In the genomic region with DNA sequence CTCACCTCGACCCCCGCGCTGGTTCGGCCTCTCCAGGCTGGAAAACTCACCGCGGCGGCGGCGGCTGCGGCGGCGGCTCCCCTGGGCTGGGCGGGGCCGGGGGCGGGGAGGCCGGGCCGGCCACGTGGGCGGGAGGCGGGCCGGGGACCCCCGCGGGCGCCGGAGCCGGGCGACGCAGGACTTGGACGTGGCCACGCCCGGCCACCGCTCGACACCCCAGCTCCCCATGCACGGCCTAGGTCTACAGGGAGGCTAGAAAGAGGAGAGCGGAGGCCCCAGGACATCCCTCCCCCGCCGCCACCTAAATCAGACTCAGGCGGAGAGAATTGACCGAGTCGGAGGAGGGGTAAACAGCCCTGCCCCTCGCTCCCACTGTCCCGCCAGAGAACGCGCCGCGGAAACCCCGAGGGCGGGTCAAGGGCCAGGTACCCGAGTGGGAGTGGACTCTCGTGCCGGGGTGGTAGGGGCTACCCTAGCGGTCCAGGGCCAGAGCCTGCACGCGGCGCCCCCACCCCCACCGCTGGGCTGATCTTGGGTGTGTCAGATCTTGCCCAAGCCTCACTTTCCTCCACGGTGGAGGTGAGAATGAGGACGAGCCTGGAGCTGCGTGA, we compare ENCODE assay signal across 9 cellular contexts. TPM values are rescaled to one million over a fixed set of nuclear protein-coding genes. Genes with fewer than 3 reads are reported as not detected.
DNase-seq lines count a peak whose midpoint lies in the region; ATAC-seq and TF ChIP-seq lines count a peak whose summit lies in the region.
"Had no signal": no experiment of that assay in that cellular context is flagged by ENCODE, and none has a peak within 500 bp of the region (broad histone marks: within the 10 kb centered on the region; RNA-seq: fewer than 3 reads in every experiment).

No MANE protein-coding gene starts in this region.

- H3K4me3 Mint-ChIP-seq in brain = peak overlapping the region; percentile 79 to 92 (median 85)
- peak overlapping the region; percentile 75 to 79 for H3K4me3 Mint-ChIP-seq in stimulated activated naive B cell treated with anti-CD40 and anti-IgM and Interleukin-4, amounts not matched to agents 10 μg/mL and 1 μg/mL and 100 μg/mL, for 72 hours

- peaks cover 21% of the 10 kb centered on the region for H3K4me1 Mint-ChIP-seq in brain
- H3K4me1 Mint-ChIP-seq in stimulated activated naive B cell treated with anti-CD40 and anti-IgM and Interleukin-4, amounts not matched to agents 10 μg/mL and 1 μg/mL and 100 μg/mL, for 72 hours = peaks cover 18 to 20% of the 10 kb centered on the region in 2 donors

- H3K27me3 Mint-ChIP-seq in brain = peaks cover 51% of the 10 kb centered on the region
- peaks cover 38 to 61% of the 10 kb centered on the region in 2 donors for H3K27me3 Mint-ChIP-seq in stimulated activated naive B cell treated with anti-CD40 and anti-IgM and Interleukin-4, amounts not matched to agents 10 μg/mL and 1 μg/mL and 100 μg/mL, for 72 hours

- no peak overlapping the region for H3K27ac Mint-ChIP-seq in brain
- H3K27ac Mint-ChIP-seq in stimulated activated naive B cell treated with anti-CD40 and anti-IgM and Interleukin-4, amounts not matched to agents 10 μg/mL and 1 μg/mL and 100 μg/mL, for 72 hours = no peak overlapping the region
- H3K27ac Mint-ChIP-seq: CD4-positive, CD25-positive, alpha-beta regulatory T cell had no signal

- no peaks in the 10 kb centered on the region for H3K9me3 Mint-ChIP-seq in brain
- H3K9me3 Mint-ChIP-seq in stimulated activated naive B cell treated with anti-CD40 and anti-IgM and Interleukin-4, amounts not matched to agents 10 μg/mL and 1 μg/mL and 100 μg/mL, for 72 hours = no peaks in the 10 kb centered on the region

- no peak for TF ChIP-seq CTCF in brain (conservative IDR thresholded peaks at IDR 0.05)

- H3K36me3 Mint-ChIP-seq in brain = no peaks in the 10 kb centered on the region
- H3K36me3 Mint-ChIP-seq in stimulated activated naive B cell treated with anti-CD40 and anti-IgM and Interleukin-4, amounts not matched to agents 10 μg/mL and 1 μg/mL and 100 μg/mL, for 72 hours = no peaks in the 10 kb centered on the region
- H3K36me3 Mint-ChIP-seq: CD4-positive, CD25-positive, alpha-beta regulatory T cell had no signal

- ATAC-seq in stimulated activated naive B cell treated with anti-CD40 and anti-IgM and Interleukin-4, amounts not matched to agents 10 μg/mL and 1 μg/mL and 100 μg/mL, for 72 hours (replicated peaks) = peak; percentile 22 to 31
- ATAC-seq in GM18873 (IDR thresholded peaks at IDR 0.05; ENCODE audit: low FRiP score, unreplicated experiment) = no peak

- DNase-seq in NCI-H1417 (lab: John Stamatoyannopoulos, UW) = peak; percentile 52 to 64 (median 64)
- DNase-seq in NCI-H1417 treated with DMSO at 0.1 percent for 48 hours (lab: John Stamatoyannopoulos, UW) = no peak
- DNase-seq in NCI-H1930 (lab: John Stamatoyannopoulos, UW) = peak; percentile 9 to 22
- peak; percentile 61 for DNase-seq in kidney tubule cell (ENCODE audit: low spot score)
- DNase-seq in stimulated activated naive B cell treated with anti-CD40 and anti-IgM and Interleukin-4, amounts not matched to agents 10 μg/mL and 1 μg/mL and 100 μg/mL, for 72 hours = peak; percentile 5
- no peak for DNase-seq in NCI-H1105 treated with DMSO at 0.1 percent for 48 hours (lab: John Stamatoyannopoulos, UW)
- DNase-seq: CD4-positive, CD25-positive, alpha-beta regulatory T cell had no signal

RNA-seq across cellular contexts. Expression of a gene that starts 18.9 kb away (rescaled TPM):
- polyA plus RNA-seq in brain (ENCODE audit: insufficient read depth, low read depth, low replicate concordance) = not detected
- polyA plus RNA-seq: CD4-positive, CD25-positive, alpha-beta regulatory T cell had no signal

Comparison
In these comparisons a context has a peak if more than half of its experiments do, and no peak if none do; other contexts are left out.
1. DNase-seq: peak in NCI-H1417 (3 of 3), NCI-H1930 (2 of 2), kidney tubule cell (single experiment) and stimulated activated naive B cell treated with anti-CD40 and anti-IgM and Interleukin-4, amounts not matched to agents 10 μg/mL and 1 μg/mL and 100 μg/mL, for 72 hours (single experiment); none in NCI-H1417 treated with DMSO at 0.1 percent for 48 hours (single experiment) and NCI-H1105 treated with DMSO at 0.1 percent for 48 hours (single experiment).